8 cellular contexts compared by ENCODE assay signal in the genomic region with DNA sequence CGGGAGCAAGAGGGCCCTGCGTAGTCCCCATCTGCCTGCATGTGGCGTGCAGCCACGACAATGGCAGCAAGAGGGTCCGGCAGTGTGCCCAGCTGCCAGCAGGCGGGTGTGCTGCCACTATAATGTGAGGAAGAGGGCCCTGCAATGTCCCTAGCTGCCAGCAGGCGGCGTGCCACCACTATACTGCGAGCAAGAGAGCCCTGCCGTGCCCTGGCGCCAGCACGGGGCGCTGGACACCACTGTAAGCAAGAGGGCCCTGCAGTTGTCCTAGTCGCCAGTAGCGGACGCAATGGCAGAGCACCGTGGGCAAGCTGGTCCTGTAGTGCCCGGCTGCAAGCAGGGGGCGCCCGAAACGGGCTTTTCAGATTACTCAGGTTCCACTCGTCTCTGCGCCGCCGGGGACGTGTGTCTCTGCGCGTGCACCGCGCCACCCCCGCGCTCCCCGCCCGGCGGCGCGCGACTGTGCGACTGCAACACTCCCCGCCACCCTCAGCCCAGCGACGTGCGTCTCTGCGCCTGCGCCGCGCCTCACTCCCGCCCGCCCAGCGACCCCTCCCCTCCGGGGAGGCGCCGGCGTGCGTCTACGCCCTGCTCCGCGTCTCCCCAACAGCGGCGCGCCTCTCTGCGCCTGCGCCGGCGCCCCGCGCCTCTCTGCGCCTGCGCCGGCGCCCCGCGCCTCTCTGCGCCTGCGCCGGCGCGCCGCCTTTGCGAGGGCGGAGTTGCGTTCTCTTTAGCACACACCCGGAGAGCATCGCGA.
A peak's percentile ranks its signal among the peaks of the same experiment; 100 is the strongest.
DNase-seq lines count a peak whose midpoint lies in the region; ATAC-seq and TF ChIP-seq lines count a peak whose summit lies in the region.
"Not testable (repeated sequence)": the region's sequence is repeated elsewhere in the genome, so short reads cannot be mapped to it uniquely, and the experiment has no call there.

No MANE protein-coding gene starts in this region.

- H3K27ac Mint-ChIP-seq in CD14-positive monocyte; HFFc6; activated CD4-positive, alpha-beta memory T cell treated with anti-CD3 and anti-CD28 coated beads for 36 hours; activated naive CD8-positive, alpha-beta T cell treated with anti-CD3 and anti-CD28 coated beads, Interleukin-2, amount 10 ng/mL, durations not matched to agents 7 days and 5 days: not testable (repeated sequence)

- DNase-seq in CD14-positive monocyte (ENCODE audit: low spot score) = peak; percentile 19
- not testable (repeated sequence) for DNase-seq in HFFc6
- peak; percentile 27 for DNase-seq in RKO (ENCODE audit: low spot score)
- DNase-seq in activated CD4-positive, alpha-beta memory T cell treated with anti-CD3 and anti-CD28 coated beads for 36 hours = peak; percentile 13
- peak; percentile 28 for DNase-seq in activated naive CD8-positive, alpha-beta T cell treated with anti-CD3 and anti-CD28 coated beads, Interleukin-2, amount 10 ng/mL, durations not matched to agents 7 days and 5 days
- peak; percentile 19 for DNase-seq in left ventricle myocardium superior
- DNase-seq in ovary = peak in 3 of 5 donors; percentile 11 to 13 (median 12)
- peak; percentile 49 to 52 for DNase-seq in aorta

- TF ChIP-seq CTCF in CD14-positive monocyte (IDR thresholded peaks at IDR 0.05); ovary (IDR thresholded peaks at IDR 0.05): not testable (repeated sequence)
- TF ChIP-seq CTCF in HFFc6 (IDR thresholded peaks at IDR 0.05) = peak; percentile 67

- not testable (repeated sequence) for ATAC-seq in activated naive CD8-positive, alpha-beta T cell treated with anti-CD3 and anti-CD28 coated beads, Interleukin-2, amount 10 ng/mL, durations not matched to agents 7 days and 5 days (ENCODE audit: low read depth); left ventricle myocardium superior; aorta (ENCODE audit: low FRiP score)

- H3K4me1 ChIP-seq in ovary (ENCODE audit: insufficient read depth); aorta (ENCODE audit: control insufficient read depth in 1 of 2, insufficient read depth in 2 of 2, low read length in 2 of 2): not testable (repeated sequence)

- not testable (repeated sequence) for H3K4me3 Mint-ChIP-seq in CD14-positive monocyte; HFFc6; activated CD4-positive, alpha-beta memory T cell treated with anti-CD3 and anti-CD28 coated beads for 36 hours; activated naive CD8-positive, alpha-beta T cell treated with anti-CD3 and anti-CD28 coated beads, Interleukin-2, amount 10 ng/mL, durations not matched to agents 7 days and 5 days

- H3K4me3 ChIP-seq in ovary; aorta (ENCODE audit: low read length in 2 of 2): not testable (repeated sequence)

- H3K9me3 ChIP-seq in ovary; aorta (ENCODE audit: control insufficient read depth, low read length): not testable (repeated sequence)

- H3K36me3 Mint-ChIP-seq in CD14-positive monocyte; HFFc6 (ENCODE audit: low read depth); activated CD4-positive, alpha-beta memory T cell treated with anti-CD3 and anti-CD28 coated beads for 36 hours; activated naive CD8-positive, alpha-beta T cell treated with anti-CD3 and anti-CD28 coated beads, Interleukin-2, amount 10 ng/mL, durations not matched to agents 7 days and 5 days: not testable (repeated sequence)

- not testable (repeated sequence) for H3K27me3 ChIP-seq in ovary; aorta (ENCODE audit: control insufficient read depth in 1 of 2, insufficient read depth in 2 of 2, low read length in 1 of 2)

- intact Hi-C loops in CD14-positive monocyte (cut with micrococcal nuclease); activated CD4-positive, alpha-beta memory T cell treated with anti-CD3 and anti-CD28 coated beads for 36 hours (cut with micrococcal nuclease); left ventricle myocardium superior (cut with micrococcal nuclease); ovary (cut with DNase I); aorta (cut with DNase I): not testable (repeated sequence)

- CTCF ChIA-PET in activated CD4-positive, alpha-beta memory T cell treated with anti-CD3 and anti-CD28 coated beads for 36 hours (lab: Charles Lee) = not testable (repeated sequence)

- POLR2A ChIA-PET in activated CD4-positive, alpha-beta memory T cell treated with anti-CD3 and anti-CD28 coated beads for 36 hours (lab: Charles Lee); activated naive CD8-positive, alpha-beta T cell treated with anti-CD3 and anti-CD28 coated beads, Interleukin-2, amount 10 ng/mL, durations not matched to agents 7 days and 5 days (lab: Charles Lee): not testable (repeated sequence)

- not testable (repeated sequence) for TF ChIP-seq EP300 in ovary (IDR thresholded peaks at IDR 0.05)

- TF ChIP-seq POLR2A in ovary (IDR thresholded peaks at IDR 0.05) = not testable (repeated sequence)

- not testable (repeated sequence) for H3K27ac ChIP-seq in ovary; aorta (ENCODE audit: low read depth in 1 of 2, low read length in 2 of 2)

- H3K27me3 Mint-ChIP-seq in CD14-positive monocyte (ENCODE audit: low read depth in 3 of 3); HFFc6 (ENCODE audit: insufficient read depth); activated CD4-positive, alpha-beta memory T cell treated with anti-CD3 and anti-CD28 coated beads for 36 hours; activated naive CD8-positive, alpha-beta T cell treated with anti-CD3 and anti-CD28 coated beads, Interleukin-2, amount 10 ng/mL, durations not matched to agents 7 days and 5 days: not testable (repeated sequence)

- 72 to 80% (median 78%) methylated on average over 21 to 45 of the region's 85 CpGs for WGBS in ovary, 3 donors
- 71 to 75% methylated on average over 24 to 68 of the region's 85 CpGs for WGBS in aorta, 2 donors

- not testable (repeated sequence) for H3K9me3 Mint-ChIP-seq in CD14-positive monocyte; HFFc6; activated CD4-positive, alpha-beta memory T cell treated with anti-CD3 and anti-CD28 coated beads for 36 hours; activated naive CD8-positive, alpha-beta T cell treated with anti-CD3 and anti-CD28 coated beads, Interleukin-2, amount 10 ng/mL, durations not matched to agents 7 days and 5 days

- H3K4me1 Mint-ChIP-seq in CD14-positive monocyte; HFFc6 (ENCODE audit: low read depth); activated CD4-positive, alpha-beta memory T cell treated with anti-CD3 and anti-CD28 coated beads for 36 hours (ENCODE audit: low read depth); activated naive CD8-positive, alpha-beta T cell treated with anti-CD3 and anti-CD28 coated beads, Interleukin-2, amount 10 ng/mL, durations not matched to agents 7 days and 5 days: not testable (repeated sequence)

- H3K36me3 ChIP-seq in ovary; aorta (ENCODE audit: control insufficient read depth in 1 of 2, insufficient read depth in 2 of 2, low read length in 1 of 2): not testable (repeated sequence)
